Comparison of ENCODE assay signal across 21 cellular contexts in genomic region chr9:137697193-137697592, GRCh38.
"Had no signal": no experiment of that assay in that cellular context is flagged by ENCODE, and none has a peak within 500 bp of the region (broad histone marks: within the 10 kb centered on the region; RNA-seq: fewer than 3 reads in every experiment).

No MANE protein-coding gene starts in this region.

- H3K27ac ChIP-seq: epithelial cell of prostate, heart left ventricle, left lung, pancreas, thyroid gland had no signal

- H3K27ac Mint-ChIP-seq: activated CD4-positive, alpha-beta T cell treated with anti-CD3 and anti-CD28 coated beads for 36 hours; activated naive CD4-positive, alpha-beta T cell treated with anti-CD3 and anti-CD28 coated beads for 36 hours; stimulated activated naive CD8-positive, alpha-beta T cell treated with anti-CD3 and anti-CD28 coated beads, Interleukin-15, Interleukin-2, amounts not matched to agents 100 ng/mL and 50 ng/mL, for 24 hours had no signal

- H3K27me3 Mint-ChIP-seq: activated B cell treated with CpG ODN at 0.5 μM for 24 hours; activated CD4-positive, alpha-beta T cell treated with anti-CD3 and anti-CD28 coated beads for 36 hours; naive B cell; stimulated activated naive CD8-positive, alpha-beta T cell treated with anti-CD3 and anti-CD28 coated beads, Interleukin-15, Interleukin-2, amounts not matched to agents 100 ng/mL and 50 ng/mL, for 24 hours had no signal

- H3K36me3 ChIP-seq: heart left ventricle, left lung, pancreas, thyroid gland had no signal

- H3K27me3 ChIP-seq: heart left ventricle, left lung, pancreas, thyroid gland had no signal

- ATAC-seq: activated CD4-positive, alpha-beta T cell treated with anti-CD3 and anti-CD28 coated beads for 36 hours; heart left ventricle; left lung; pancreas; right cardiac atrium had no signal

- H3K9me3 ChIP-seq: left lung, pancreas, thyroid gland had no signal

- H3K9me3 Mint-ChIP-seq: activated B cell treated with CpG ODN at 0.5 μM for 24 hours had no signal

- H3K4me3 ChIP-seq: heart left ventricle, left lung, lung, pancreas, thyroid gland had no signal

- H3K36me3 Mint-ChIP-seq: naive B cell had no signal

- H3K4me1 ChIP-seq: pancreas had no signal

- H3K4me3 Mint-ChIP-seq: activated B cell treated with CpG ODN at 0.5 μM for 24 hours; activated CD4-positive, alpha-beta T cell treated with anti-CD3 and anti-CD28 coated beads for 36 hours; activated naive CD4-positive, alpha-beta T cell treated with anti-CD3 and anti-CD28 coated beads for 36 hours; naive B cell; stimulated activated naive CD8-positive, alpha-beta T cell treated with anti-CD3 and anti-CD28 coated beads, Interleukin-15, Interleukin-2, amounts not matched to agents 100 ng/mL and 50 ng/mL, for 24 hours had no signal

- DNase-seq: activated B cell treated with CpG ODN at 0.5 μM for 24 hours; activated CD4-positive, alpha-beta T cell treated with anti-CD3 and anti-CD28 coated beads for 36 hours; activated CD4-positive, alpha-beta T cell treated with anti-CD3 and anti-CD28 coated beads, Interleukin-2, amount 50 U/mL, for 4 hours; activated effector memory CD4-positive, alpha-beta T cell treated with Interleukin-2 at 50 U/mL for 16 hours; activated naive CD4-positive, alpha-beta T cell treated with anti-CD3 and anti-CD28 coated beads for 36 hours; activated T-cell treated with anti-CD3 and anti-CD28 coated beads, Interleukin-2, amount 50 U/mL, for 48 hours; amygdala; cerebellar nuclear complex; heart left ventricle; kidney; left lung; naive B cell; pancreas; right cardiac atrium; stimulated activated CD4-positive, alpha-beta T cell treated with anti-CD3 and anti-CD28 coated beads, Interleukin-4, amount 100 ng/mL, for 24 hours; substantia nigra; T1000; thyroid gland had no signal
